In genomic region chr1:228866498-228866897, GRCh38 we compare ENCODE assay signal across 1 cellular context.
TF ChIP-seq lines count a peak whose summit lies in the region.

No MANE protein-coding gene starts in this region.

TF ChIP-seq in GM23338, 12 proteins besides CTCF, POLR2A, EP300 and RAD21 (continued from another document):
- TF ChIP-seq ZNF462 (CRISPR knock-in tag; IDR thresholded peaks at IDR 0.05), result no peak
- TF ChIP-seq STAT1 (IDR thresholded peaks at IDR 0.05; ENCODE audit: unreplicated experiment), result no peak
- no peak for TF ChIP-seq POLR2AphosphoS5 (IDR thresholded peaks at IDR 0.05; ENCODE audit: low read depth)
- TF ChIP-seq ZNF114 (CRISPR knock-in tag; IDR thresholded peaks at IDR 0.05), result no peak
- no peak for TF ChIP-seq EZH2phosphoT487 (IDR thresholded peaks at IDR 0.05; ENCODE audit: unreplicated experiment)
- TF ChIP-seq EZH2 (IDR thresholded peaks at IDR 0.05; ENCODE audit: low read depth, unreplicated experiment), result no peak
- no peak for TF ChIP-seq ETS1 (IDR thresholded peaks at IDR 0.05)
TF ChIP-seq in GM23338: peak in this region for 0.
